ENCODE assay signal across 1 cellular context in genomic region chr1:34328281-34328680, GRCh38.
TF ChIP-seq lines count a peak whose summit lies in the region.

No MANE protein-coding gene starts in this region.

TF ChIP-seq in H1, 55 proteins besides CTCF, POLR2A, EP300 and RAD21 (continued from another document):
- TF ChIP-seq JUND (IDR thresholded peaks at IDR 0.05; ENCODE audit: low read length) (no peak), BACH1 (IDR thresholded peaks at IDR 0.05; ENCODE audit: low read length) (no peak), SUZ12 (IDR thresholded peaks at IDR 0.05; ENCODE audit: low read length) (no peak), SP4 (IDR thresholded peaks at IDR 0.05; ENCODE audit: low read length) (no peak), RBBP5 (IDR thresholded peaks at IDR 0.05; ENCODE audit: borderline replicate concordance, low read depth, low read length) (no peak), KDM5A (IDR thresholded peaks at IDR 0.05; ENCODE audit: low read length) (no peak)
